7 cellular contexts compared by ENCODE assay signal in genomic region chr2:42835577-42836371, GRCh38. TPM values are rescaled to one million over a fixed set of nuclear protein-coding genes. Genes with fewer than 3 reads are reported as not detected.
DNase-seq lines count a peak whose midpoint lies in the region; ATAC-seq and TF ChIP-seq lines count a peak whose summit lies in the region.

No MANE protein-coding gene starts in this region.

- intact Hi-C loops in lower lobe of right lung (cut with DNase I) (no loop called here), aorta (cut with DNase I) (loop anchor here in 1 of 2 donors (10.0 kb wide), 1 partner anchor 739 kb away; no protein-coding TSS in a partner anchor)

- no peaks in the 10 kb centered on the region for H3K27me3 Mint-ChIP-seq in activated CD4-positive, alpha-beta T cell treated with anti-CD3 and anti-CD28 coated beads, Interleukin-2, amount 10 ng/mL, durations not matched to agents 7 days and 5 days

- H3K36me3 ChIP-seq in lower lobe of right lung, result no peaks in the 10 kb centered on the region
- H3K36me3 ChIP-seq in aorta (ENCODE audit: control insufficient read depth in 1 of 2, insufficient read depth in 2 of 2, low read length in 1 of 2), result no peaks in the 10 kb centered on the region

- H3K4me1 Mint-ChIP-seq in activated CD4-positive, alpha-beta T cell treated with anti-CD3 and anti-CD28 coated beads, Interleukin-2, amount 10 ng/mL, durations not matched to agents 7 days and 5 days, result no peaks in the 10 kb centered on the region

- no peak overlapping the region for H3K27ac Mint-ChIP-seq in activated CD4-positive, alpha-beta T cell treated with anti-CD3 and anti-CD28 coated beads, Interleukin-2, amount 10 ng/mL, durations not matched to agents 7 days and 5 days

- H3K27me3 ChIP-seq in lower lobe of right lung (ENCODE audit: low read depth) (no peaks in the 10 kb centered on the region), aorta (ENCODE audit: control insufficient read depth in 1 of 2, insufficient read depth in 2 of 2, low read length in 1 of 2) (no peaks in the 10 kb centered on the region)

- H3K9me3 ChIP-seq in lower lobe of right lung (no peaks in the 10 kb centered on the region), aorta (ENCODE audit: control insufficient read depth, low read length) (no peaks in the 10 kb centered on the region)

- WGBS in aorta, 2 donors, result 75 to 77% methylated on average over 5 of the region's 5 CpGs

- ATAC-seq in lower lobe of right lung (peak; percentile 64 to 68), aorta (ENCODE audit: low FRiP score) (peak; percentile 83), GM19023 (IDR thresholded peaks at IDR 0.05; ENCODE audit: unreplicated experiment) (no peak)

- TF ChIP-seq CTCF in cardiac fibroblast (IDR thresholded peaks at IDR 0.05; ENCODE audit: low read depth, low read length) (no peak), lower lobe of right lung (IDR thresholded peaks at IDR 0.05) (no peak)

- H3K4me1 ChIP-seq in lower lobe of right lung, result peaks cover 10% of the 10 kb centered on the region
- no peaks in the 10 kb centered on the region for H3K4me1 ChIP-seq in aorta (ENCODE audit: control insufficient read depth in 1 of 2, insufficient read depth in 2 of 2, low read length in 2 of 2)

- H3K9me3 Mint-ChIP-seq in activated CD4-positive, alpha-beta T cell treated with anti-CD3 and anti-CD28 coated beads, Interleukin-2, amount 10 ng/mL, durations not matched to agents 7 days and 5 days, result no peaks in the 10 kb centered on the region

- POLR2A ChIA-PET in activated CD4-positive, alpha-beta T cell treated with anti-CD3 and anti-CD28 coated beads, Interleukin-2, amount 10 ng/mL, durations not matched to agents 7 days and 5 days (lab: Charles Lee), result no interaction called here

- DNase-seq in LoVo (ENCODE audit: low spot score) (peak; percentile 78), cardiac fibroblast (ENCODE audit: low read depth in 2 of 2) (peak; percentile 98 to 100), lower lobe of right lung (no peak), aorta (peak in 1 of 2 donors; percentile 75), globus pallidus (ENCODE audit: low spot score) (no peak)
- DNase-seq in activated CD4-positive, alpha-beta T cell treated with anti-CD3 and anti-CD28 coated beads, Interleukin-2, amount 10 ng/mL, durations not matched to agents 7 days and 5 days, result no peak

- CTCF ChIA-PET in activated CD4-positive, alpha-beta T cell treated with anti-CD3 and anti-CD28 coated beads, Interleukin-2, amount 10 ng/mL, durations not matched to agents 7 days and 5 days (lab: Charles Lee), result interaction anchor here (2.2 kb wide), 1 partner anchor 26 kb away, joined by 6 read pairs; no protein-coding TSS in a partner anchor

- no peak overlapping the region for H3K4me3 Mint-ChIP-seq in activated CD4-positive, alpha-beta T cell treated with anti-CD3 and anti-CD28 coated beads, Interleukin-2, amount 10 ng/mL, durations not matched to agents 7 days and 5 days

- H3K36me3 Mint-ChIP-seq in activated CD4-positive, alpha-beta T cell treated with anti-CD3 and anti-CD28 coated beads, Interleukin-2, amount 10 ng/mL, durations not matched to agents 7 days and 5 days (ENCODE audit: low read depth), result no peaks in the 10 kb centered on the region

- H3K27ac ChIP-seq in lower lobe of right lung (no peak overlapping the region), aorta (ENCODE audit: low read depth in 1 of 2, low read length in 2 of 2) (peak overlapping the region in 1 of 2 donors; percentile 52)

- H3K4me3 ChIP-seq in cardiac fibroblast (replicated peaks in 1 of 2; ENCODE audit: low read depth in 2 of 2, low read length in 2 of 2) (no peak overlapping the region), lower lobe of right lung (no peak overlapping the region), aorta (ENCODE audit: low read length in 2 of 2) (no peak overlapping the region)

RNA-seq across cellular contexts. Expression of gene HAAO, which starts 43.4 kb away (rescaled TPM):
- total RNA-seq in lower lobe of right lung (6.1 TPM), aorta (10 to 100 TPM; 22.0 to 29.1 TPM)
- 10 to 100 TPM; 33.4 to 54.5 TPM for polyA plus RNA-seq in aorta
- total RNA-seq in activated CD4-positive, alpha-beta T cell treated with anti-CD3 and anti-CD28 coated beads, Interleukin-2, amount 10 ng/mL, durations not matched to agents 7 days and 5 days, result not detected

Comparison
In these comparisons a context has a peak if more than half of its experiments do, and no peak if none do; other contexts are left out.
1. DNase-seq: peak in LoVo (single experiment) and cardiac fibroblast (2 of 2); none in lower lobe of right lung (single experiment), activated CD4-positive, alpha-beta T cell treated with anti-CD3 and anti-CD28 coated beads, Interleukin-2, amount 10 ng/mL, durations not matched to agents 7 days and 5 days (single experiment) and globus pallidus (single experiment).